10 cellular contexts compared by ENCODE assay signal in the genomic region with DNA sequence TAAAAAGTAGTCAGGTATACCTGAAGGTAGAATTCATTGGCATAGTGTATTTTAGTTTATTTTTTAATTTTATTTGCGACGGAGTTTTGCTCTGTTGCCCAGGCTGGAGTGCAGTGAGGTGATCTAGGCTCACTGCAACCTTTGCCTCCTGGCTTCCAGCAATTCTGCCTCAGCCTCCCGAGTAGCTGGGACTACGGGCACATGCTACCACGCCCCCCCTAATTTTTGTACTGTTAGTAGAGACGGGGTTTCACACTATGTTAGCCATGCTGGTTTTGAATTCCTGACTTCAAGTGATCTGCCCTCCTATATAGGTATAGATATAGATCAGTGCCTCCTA.
DNase-seq lines count a peak whose midpoint lies in the region; ATAC-seq and TF ChIP-seq lines count a peak whose summit lies in the region.
"Had no signal": no experiment of that assay in that cellular context is flagged by ENCODE, and none has a peak within 500 bp of the region (broad histone marks: within the 10 kb centered on the region; RNA-seq: fewer than 3 reads in every experiment).

No MANE protein-coding gene starts in this region.

- TF ChIP-seq EP300 in SK-N-SH (IDR thresholded peaks at IDR 0.05; ENCODE audit: borderline replicate concordance in 1 of 2, low read depth in 1 of 2, low read length in 1 of 2): no peak

- peaks cover 61% of the 10 kb centered on the region for H3K79me2 ChIP-seq in SK-N-SH (ENCODE audit: insufficient read depth)

- H3K27ac ChIP-seq in SK-N-SH (ENCODE audit: low read depth in 2 of 2, low read length in 1 of 2): peak overlapping the region; percentile 94 to 96

- TF ChIP-seq RAD21 in SK-N-SH (IDR thresholded peaks at IDR 0.05; ENCODE audit: low read length): no peak

- WGBS in SK-N-SH (ENCODE audit: low lambda C conversion rate): 4% methylated on average over 6 of the region's 6 CpGs

- peaks cover 7 to 15% of the 10 kb centered on the region in 2 experiments; a peak in 3 of 4 replicates for H3K4me1 ChIP-seq in SK-N-SH (ENCODE audit: control insufficient read depth in 1 of 2, insufficient read depth in 2 of 2, low read depth in 1 of 2, low read length in 1 of 2)
- no peaks in the 10 kb centered on the region for H3K4me1 ChIP-seq in NT2/D1 (ENCODE audit: insufficient read depth, insufficient read length)
- peaks cover 3% of the 10 kb centered on the region for H3K4me1 ChIP-seq in skeletal muscle satellite cell (ENCODE audit: control insufficient read depth, insufficient read depth, low read length)

- H3K36me3 ChIP-seq in SK-N-SH (replicated peaks in 1 of 2; ENCODE audit: control insufficient read depth in 1 of 2, insufficient read depth in 2 of 2, low read length in 1 of 2) (peaks cover 0 to 3% of the 10 kb centered on the region in 2 experiments), NT2/D1 (ENCODE audit: insufficient read depth, insufficient read length, low read length) (peaks cover 14% of the 10 kb centered on the region), skeletal muscle satellite cell (ENCODE audit: insufficient read depth, low read length) (no peaks in the 10 kb centered on the region)
- H3K36me3 ChIP-seq: gastrocnemius medialis had no signal

- peak overlapping the region; percentile 86; the same call in 1 of the 2 replicates for H3K9ac ChIP-seq in SK-N-SH
- H3K9ac ChIP-seq in NT2/D1 (ENCODE audit: insufficient read length, low read depth): peak overlapping the region; percentile 91
- peak overlapping the region; percentile 76 for H3K9ac ChIP-seq in skeletal muscle satellite cell (ENCODE audit: low read depth, low read length)

- no peak for TF ChIP-seq CTCF in SK-N-SH (IDR thresholded peaks at IDR 0.05)
- no peak for TF ChIP-seq CTCF in epithelial cell of esophagus (IDR thresholded peaks at IDR 0.05; ENCODE audit: insufficient read depth, low read depth, low read length, missing control alignments)

- H3K9me2 ChIP-seq in SK-N-SH: no peaks in the 10 kb centered on the region

- no peaks in the 10 kb centered on the region for H4K20me1 ChIP-seq in SK-N-SH (ENCODE audit: insufficient read depth)

- H3K4me2 ChIP-seq in SK-N-SH (peak overlapping the region; percentile 88), skeletal muscle satellite cell (ENCODE audit: low read length) (peak overlapping the region; percentile 81)

- no peak for ATAC-seq in SK-N-SH treated with all-trans-retinoic acid at 6 μM for 48 hours
- no peak for ATAC-seq in GM21390 (IDR thresholded peaks at IDR 0.05; ENCODE audit: unreplicated experiment)
- ATAC-seq: gastrocnemius medialis had no signal

- H3K9me3 ChIP-seq in SK-N-SH (no peaks in the 10 kb centered on the region), NT2/D1 (ENCODE audit: insufficient read depth, low read length) (no peaks in the 10 kb centered on the region), skeletal muscle satellite cell (replicated peaks; ENCODE audit: low read length) (no peaks in the 10 kb centered on the region)
- H3K9me3 ChIP-seq: gastrocnemius medialis had no signal

- peaks cover 39% of the 10 kb centered on the region for H3F3A ChIP-seq in SK-N-SH (replicated peaks; ENCODE audit: insufficient read depth)

- CTCF ChIA-PET in SK-N-SH (lab: Yijun Ruan, JAX): interaction anchor here (0.8 to 1.8 kb wide), 6 partner anchors 17 to 1119 kb away, joined by 3 to 8 read pairs (median 4); no protein-coding TSS in a partner anchor

- no peak overlapping the region for H2AFZ ChIP-seq in SK-N-SH (ENCODE audit: low read depth)

- POLR2A ChIA-PET in SK-N-SH (lab: Yijun Ruan, JAX): interaction anchor here (0.7 to 5.4 kb wide), 6 partner anchors 13 to 872 kb away, joined by 4 to 158 read pairs (median 21); a partner anchor contains a TSS

- DNase-seq in SK-N-SH (no peak), NT2/D1 (ENCODE audit: low read depth, low spot score) (no peak), epithelial cell of esophagus (ENCODE audit: low read depth) (no peak), dedifferentiated amniotic fluid mesenchymal stem cell (ENCODE audit: extremely low spot score) (no peak), NCI-H82 (lab: John Stamatoyannopoulos, UW) (no peak)
- DNase-seq: gastrocnemius medialis, NCI-H1694 treated with DMSO at 0.1 percent for 48 hours had no signal

- H3K4me3 ChIP-seq in SK-N-SH (ENCODE audit: low read depth in 2 of 2, low read length in 1 of 2) (peak overlapping the region; percentile 66 to 94), NT2/D1 (ENCODE audit: insufficient read length, low read depth) (peak overlapping the region; percentile 75), epithelial cell of esophagus (ENCODE audit: low read length) (peak overlapping the region; percentile 86), skeletal muscle satellite cell (ENCODE audit: low read length) (peak overlapping the region; percentile 76)

- H3K27me3 ChIP-seq in SK-N-SH (ENCODE audit: insufficient read depth): no peaks in the 10 kb centered on the region
- H3K27me3 ChIP-seq in NT2/D1 (ENCODE audit: insufficient read depth, insufficient read length): no peaks in the 10 kb centered on the region
- H3K27me3 ChIP-seq in skeletal muscle satellite cell (ENCODE audit: control insufficient read depth, insufficient read depth, low read length): no peaks in the 10 kb centered on the region

TF ChIP-seq in SK-N-SH, 30 proteins besides CTCF, POLR2A, EP300 and RAD21 (continues in another document):
- no peak for TF ChIP-seq ELF1 (IDR thresholded peaks at IDR 0.05)
- no peak for TF ChIP-seq FOXM1 (IDR thresholded peaks at IDR 0.05; ENCODE audit: low read depth)
- TF ChIP-seq, protein P1, sequence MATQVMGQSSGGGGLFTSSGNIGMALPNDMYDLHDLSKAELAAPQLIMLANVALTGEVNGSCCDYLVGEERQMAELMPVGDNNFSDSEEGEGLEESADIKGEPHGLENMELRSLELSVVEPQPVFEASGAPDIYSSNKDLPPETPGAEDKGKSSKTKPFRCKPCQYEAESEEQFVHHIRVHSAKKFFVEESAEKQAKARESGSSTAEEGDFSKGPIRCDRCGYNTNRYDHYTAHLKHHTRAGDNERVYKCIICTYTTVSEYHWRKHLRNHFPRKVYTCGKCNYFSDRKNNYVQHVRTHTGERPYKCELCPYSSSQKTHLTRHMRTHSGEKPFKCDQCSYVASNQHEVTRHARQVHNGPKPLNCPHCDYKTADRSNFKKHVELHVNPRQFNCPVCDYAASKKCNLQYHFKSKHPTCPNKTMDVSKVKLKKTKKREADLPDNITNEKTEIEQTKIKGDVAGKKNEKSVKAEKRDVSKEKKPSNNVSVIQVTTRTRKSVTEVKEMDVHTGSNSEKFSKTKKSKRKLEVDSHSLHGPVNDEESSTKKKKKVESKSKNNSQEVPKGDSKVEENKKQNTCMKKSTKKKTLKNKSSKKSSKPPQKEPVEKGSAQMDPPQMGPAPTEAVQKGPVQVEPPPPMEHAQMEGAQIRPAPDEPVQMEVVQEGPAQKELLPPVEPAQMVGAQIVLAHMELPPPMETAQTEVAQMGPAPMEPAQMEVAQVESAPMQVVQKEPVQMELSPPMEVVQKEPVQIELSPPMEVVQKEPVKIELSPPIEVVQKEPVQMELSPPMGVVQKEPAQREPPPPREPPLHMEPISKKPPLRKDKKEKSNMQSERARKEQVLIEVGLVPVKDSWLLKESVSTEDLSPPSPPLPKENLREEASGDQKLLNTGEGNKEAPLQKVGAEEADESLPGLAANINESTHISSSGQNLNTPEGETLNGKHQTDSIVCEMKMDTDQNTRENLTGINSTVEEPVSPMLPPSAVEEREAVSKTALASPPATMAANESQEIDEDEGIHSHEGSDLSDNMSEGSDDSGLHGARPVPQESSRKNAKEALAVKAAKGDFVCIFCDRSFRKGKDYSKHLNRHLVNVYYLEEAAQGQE (IDR thresholded peaks at IDR 0.05; ENCODE audit: low read depth, low read length): no peak
- TF ChIP-seq MXI1 (IDR thresholded peaks at IDR 0.05; ENCODE audit: low read depth, low read length): peak; percentile 58
- TF ChIP-seq FOSL2 (IDR thresholded peaks at IDR 0.05; ENCODE audit: borderline replicate concordance, low read depth): no peak
- TF ChIP-seq EZH2phosphoT487 (IDR thresholded peaks at IDR 0.05; ENCODE audit: borderline replicate concordance, low read depth): no peak

TF ChIP-seq in SK-N-SH treated with all-trans-retinoic acid at 6 μM for 48 hours, 23 proteins besides CTCF, POLR2A, EP300 and RAD21 (continues in another document):
- TF ChIP-seq ESRRG (CRISPR knock-in tag; IDR thresholded peaks at IDR 0.05): no peak
- no peak for TF ChIP-seq SNAI2 (CRISPR knock-in tag; IDR thresholded peaks at IDR 0.05)
- TF ChIP-seq, protein P2, sequence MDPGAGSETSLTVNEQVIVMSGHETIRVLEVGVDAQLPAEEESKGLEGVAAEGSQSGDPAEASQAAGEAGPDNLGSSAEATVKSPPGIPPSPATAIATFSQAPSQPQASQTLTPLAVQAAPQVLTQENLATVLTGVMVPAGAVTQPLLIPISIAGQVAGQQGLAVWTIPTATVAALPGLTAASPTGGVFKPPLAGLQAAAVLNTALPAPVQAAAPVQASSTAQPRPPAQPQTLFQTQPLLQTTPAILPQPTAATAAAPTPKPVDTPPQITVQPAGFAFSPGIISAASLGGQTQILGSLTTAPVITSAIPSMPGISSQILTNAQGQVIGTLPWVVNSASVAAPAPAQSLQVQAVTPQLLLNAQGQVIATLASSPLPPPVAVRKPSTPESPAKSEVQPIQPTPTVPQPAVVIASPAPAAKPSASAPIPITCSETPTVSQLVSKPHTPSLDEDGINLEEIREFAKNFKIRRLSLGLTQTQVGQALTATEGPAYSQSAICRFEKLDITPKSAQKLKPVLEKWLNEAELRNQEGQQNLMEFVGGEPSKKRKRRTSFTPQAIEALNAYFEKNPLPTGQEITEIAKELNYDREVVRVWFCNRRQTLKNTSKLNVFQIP (CRISPR knock-in tag; IDR thresholded peaks at IDR 0.05; ENCODE audit: borderline replicate concordance, low read depth): no peak
- no peak for TF ChIP-seq ZNF8 (CRISPR knock-in tag; IDR thresholded peaks at IDR 0.05)
- no peak for TF ChIP-seq TOX (CRISPR knock-in tag; IDR thresholded peaks at IDR 0.05; ENCODE audit: borderline replicate concordance)
- no peak for TF ChIP-seq PPARA (CRISPR knock-in tag; IDR thresholded peaks at IDR 0.05; ENCODE audit: borderline replicate concordance)
- TF ChIP-seq, protein P3, sequence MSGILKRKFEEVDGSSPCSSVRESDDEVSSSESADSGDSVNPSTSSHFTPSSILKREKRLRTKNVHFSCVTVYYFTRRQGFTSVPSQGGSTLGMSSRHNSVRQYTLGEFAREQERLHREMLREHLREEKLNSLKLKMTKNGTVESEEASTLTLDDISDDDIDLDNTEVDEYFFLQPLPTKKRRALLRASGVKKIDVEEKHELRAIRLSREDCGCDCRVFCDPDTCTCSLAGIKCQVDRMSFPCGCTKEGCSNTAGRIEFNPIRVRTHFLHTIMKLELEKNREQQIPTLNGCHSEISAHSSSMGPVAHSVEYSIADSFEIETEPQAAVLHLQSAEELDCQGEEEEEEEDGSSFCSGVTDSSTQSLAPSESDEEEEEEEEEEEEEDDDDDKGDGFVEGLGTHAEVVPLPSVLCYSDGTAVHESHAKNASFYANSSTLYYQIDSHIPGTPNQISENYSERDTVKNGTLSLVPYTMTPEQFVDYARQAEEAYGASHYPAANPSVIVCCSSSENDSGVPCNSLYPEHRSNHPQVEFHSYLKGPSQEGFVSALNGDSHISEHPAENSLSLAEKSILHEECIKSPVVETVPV (CRISPR knock-in tag; IDR thresholded peaks at IDR 0.05): no peak
